Comparison of ENCODE assay signal across 30 cellular contexts in genomic region chr10:125679436-125679835, GRCh38. TPM values are rescaled to one million over a fixed set of nuclear protein-coding genes. Genes with fewer than 3 reads are reported as not detected.
"Had no signal": no experiment of that assay in that cellular context is flagged by ENCODE, and none has a peak within 500 bp of the region (broad histone marks: within the 10 kb centered on the region; RNA-seq: fewer than 3 reads in every experiment).

No MANE protein-coding gene starts in this region.

- H3K4me3 ChIP-seq: esophagus squamous epithelium, gastrocnemius medialis, left lung, lower lobe of right lung, mucosa of descending colon, right lobe of liver, thoracic aorta, uterus had no signal

- H3K27ac ChIP-seq: epithelial cell of prostate, esophagus squamous epithelium, gastrocnemius medialis, left lung, lower lobe of right lung, right lobe of liver, thoracic aorta, uterus had no signal

- H3K4me1 ChIP-seq: esophagus squamous epithelium, gastrocnemius medialis, left lung, lower lobe of right lung, right lobe of liver, uterus had no signal

- DNase-seq: activated CD4-positive, alpha-beta memory T cell treated with anti-CD3 and anti-CD28 coated beads, Interleukin-2, amount 10 ng/mL, durations not matched to agents 7 days and 5 days; activated CD4-positive, alpha-beta T cell treated with anti-CD3 and anti-CD28 coated beads, Interleukin-2, amount 10 ng/mL, durations not matched to agents 7 days and 5 days; activated gamma-delta T cell treated with Interleukin-2 at 50 U/mL for 16 hours; activated naive CD4-positive, alpha-beta T cell treated with anti-CD3 and anti-CD28 coated beads, Interleukin-2, amount 50 U/mL, for 16 hours; activated T-cell treated with anti-CD3 and anti-CD28 coated beads, Interleukin-2, amount 50 U/mL, for 4 hours; amniotic stem cell; central memory CD4-positive, alpha-beta T cell; effector CD4-positive, alpha-beta T cell; esophagus squamous epithelium; gastrocnemius medialis; glutamatergic neuron; left lung; lower lobe of right lung; mesendoderm; mucosa of descending colon; right lobe of liver; stimulated activated CD4-positive, alpha-beta T cell treated with anti-CD3 and anti-CD28 coated beads, Interleukin-2, amount 100 ng/mL, for 48 hours; stimulated activated naive CD8-positive, alpha-beta T cell treated with anti-CD3 and anti-CD28 coated beads, Interleukin-15, Interleukin-2, amounts not matched to agents 100 U/mL and 50 U/mL, for 24 hours; uterus had no signal

- ATAC-seq: activated T-cell treated with anti-CD3 and anti-CD28 coated beads, Interleukin-2, amount 50 U/mL, for 4 hours; activated T-helper 17 cell treated with anti-CD3 and anti-CD28 coated beads, Interleukin-2, amount 50 U/mL, for 72 hours; gastrocnemius medialis; left lung; lower lobe of right lung; mucosa of descending colon; natural killer cell treated with Interleukin-12 subunit alpha and Interleukin-12 subunit beta and Interleukin-15 and Interleukin-18, amount 100 ng/mL, for 72 hours; stimulated activated naive CD8-positive, alpha-beta T cell treated with anti-CD3 and anti-CD28 coated beads, Interleukin-15, Interleukin-2, amounts not matched to agents 100 U/mL and 50 U/mL, for 24 hours had no signal

- H3K36me3 ChIP-seq: esophagus squamous epithelium, gastrocnemius medialis, left lung, lower lobe of right lung, right lobe of liver, thoracic aorta, uterus had no signal

- H3K9me3 ChIP-seq: esophagus squamous epithelium, right lobe of liver had no signal

- FAIRE-seq: islet of Langerhans had no signal

- H3K27me3 ChIP-seq: gastrocnemius medialis, left lung, right lobe of liver, uterus had no signal

RNA-seq across cellular contexts. Expression of gene TEX36, which starts 3.5 kb away (rescaled TPM):
- total RNA-seq: activated CD4-positive, alpha-beta memory T cell treated with anti-CD3 and anti-CD28 coated beads, Interleukin-2, amount 10 ng/mL, durations not matched to agents 7 days and 5 days; activated CD4-positive, alpha-beta T cell treated with anti-CD3 and anti-CD28 coated beads, Interleukin-2, amount 10 ng/mL, durations not matched to agents 7 days and 5 days; activated T-cell treated with anti-CD3 and anti-CD28 coated beads, Interleukin-2, amount 50 U/mL, for 4 hours; activated T-helper 17 cell treated with anti-CD3 and anti-CD28 coated beads, Interleukin-2, amount 50 U/mL, for 72 hours; esophagus squamous epithelium; gastrocnemius medialis; lower lobe of right lung; mucosa of descending colon; myocyte; natural killer cell treated with Interleukin-12 subunit alpha and Interleukin-12 subunit beta and Interleukin-15 and Interleukin-18, amount 100 ng/mL, for 72 hours; osteocyte; progenitor cell of endocrine pancreas; renal cortical epithelial cell; right lobe of liver; skeletal muscle tissue; subcutaneous adipose tissue; thoracic aorta had no signal
